ENCODE assay signal across 18 cellular contexts in genomic region chr7:16098058-16098457, GRCh38.
"Had no signal": no experiment of that assay in that cellular context is flagged by ENCODE, and none has a peak within 500 bp of the region (broad histone marks: within the 10 kb centered on the region; RNA-seq: fewer than 3 reads in every experiment).

No MANE protein-coding gene starts in this region.

- H3K27me3 ChIP-seq: cardiac muscle cell, dorsolateral prefrontal cortex, right lobe of liver, spleen had no signal

- H3K4me3 ChIP-seq: cardiac muscle cell, dorsolateral prefrontal cortex, lung, right lobe of liver, spleen had no signal

- H3K36me3 ChIP-seq: cardiac muscle cell, right lobe of liver, spleen had no signal

- H3K27ac Mint-ChIP-seq: activated CD4-positive, alpha-beta T cell treated with anti-CD3 and anti-CD28 coated beads for 36 hours; activated naive CD4-positive, alpha-beta T cell treated with anti-CD3 and anti-CD28 coated beads, Interleukin-2, amount 50 U/mL, for 72 hours; activated T-helper 1 cell treated with anti-CD3 and anti-CD28 coated beads, Interleukin-12 subunit alpha, Interleukin-12 subunit beta, Interleukin-2, Interleukin-4 antibody, amounts not matched to agents 30 ng/mL and 10 ng/mL and 1 ng/mL, durations not matched to agents 14 hours and 24 hours and 36 hours; nephron had no signal

- H3K36me3 Mint-ChIP-seq: WTC11 had no signal

- H3K9me3 Mint-ChIP-seq: activated naive CD4-positive, alpha-beta T cell treated with anti-CD3 and anti-CD28 coated beads, Interleukin-2, amount 50 U/mL, for 72 hours; activated T-helper 1 cell treated with anti-CD3 and anti-CD28 coated beads, Interleukin-12 subunit alpha, Interleukin-12 subunit beta, Interleukin-2, Interleukin-4 antibody, amounts not matched to agents 30 ng/mL and 10 ng/mL and 1 ng/mL, durations not matched to agents 14 hours and 24 hours and 36 hours had no signal

- H3K27ac ChIP-seq: cardiac muscle cell, dorsolateral prefrontal cortex, parathyroid adenoma, right lobe of liver, spleen had no signal

- H3K4me3 Mint-ChIP-seq: activated CD4-positive, alpha-beta T cell treated with anti-CD3 and anti-CD28 coated beads for 36 hours; activated T-helper 1 cell treated with anti-CD3 and anti-CD28 coated beads, Interleukin-12 subunit alpha, Interleukin-12 subunit beta, Interleukin-2, Interleukin-4 antibody, amounts not matched to agents 30 ng/mL and 10 ng/mL and 1 ng/mL, durations not matched to agents 14 hours and 24 hours and 36 hours; nephron had no signal

- H3K4me1 Mint-ChIP-seq: activated CD4-positive, alpha-beta T cell treated with anti-CD3 and anti-CD28 coated beads for 36 hours had no signal

- ATAC-seq: activated CD4-positive, alpha-beta T cell treated with anti-CD3 and anti-CD28 coated beads for 36 hours; activated naive CD4-positive, alpha-beta T cell treated with anti-CD3 and anti-CD28 coated beads, Interleukin-2, amount 50 U/mL, for 72 hours; left colon had no signal

- H3K4me1 ChIP-seq: parathyroid adenoma, right lobe of liver, spleen had no signal

- DNase-seq: activated CD4-positive, alpha-beta T cell treated with anti-CD3 and anti-CD28 coated beads for 36 hours; activated CD4-positive, alpha-beta T cell treated with anti-CD3 and anti-CD28 coated beads, Interleukin-2, amount 50 U/mL, for 48 hours; activated gamma-delta T cell treated with Interleukin-2 at 50 U/mL for 16 hours; dorsolateral prefrontal cortex; hippocampal formation; islet precursor cell; left colon; midbrain; right lobe of liver; spleen; stimulated activated naive CD4-positive, alpha-beta T cell had no signal

- H3K9me3 ChIP-seq: right lobe of liver had no signal
